Comparison of ENCODE assay signal across 8 cellular contexts in the genomic region with DNA sequence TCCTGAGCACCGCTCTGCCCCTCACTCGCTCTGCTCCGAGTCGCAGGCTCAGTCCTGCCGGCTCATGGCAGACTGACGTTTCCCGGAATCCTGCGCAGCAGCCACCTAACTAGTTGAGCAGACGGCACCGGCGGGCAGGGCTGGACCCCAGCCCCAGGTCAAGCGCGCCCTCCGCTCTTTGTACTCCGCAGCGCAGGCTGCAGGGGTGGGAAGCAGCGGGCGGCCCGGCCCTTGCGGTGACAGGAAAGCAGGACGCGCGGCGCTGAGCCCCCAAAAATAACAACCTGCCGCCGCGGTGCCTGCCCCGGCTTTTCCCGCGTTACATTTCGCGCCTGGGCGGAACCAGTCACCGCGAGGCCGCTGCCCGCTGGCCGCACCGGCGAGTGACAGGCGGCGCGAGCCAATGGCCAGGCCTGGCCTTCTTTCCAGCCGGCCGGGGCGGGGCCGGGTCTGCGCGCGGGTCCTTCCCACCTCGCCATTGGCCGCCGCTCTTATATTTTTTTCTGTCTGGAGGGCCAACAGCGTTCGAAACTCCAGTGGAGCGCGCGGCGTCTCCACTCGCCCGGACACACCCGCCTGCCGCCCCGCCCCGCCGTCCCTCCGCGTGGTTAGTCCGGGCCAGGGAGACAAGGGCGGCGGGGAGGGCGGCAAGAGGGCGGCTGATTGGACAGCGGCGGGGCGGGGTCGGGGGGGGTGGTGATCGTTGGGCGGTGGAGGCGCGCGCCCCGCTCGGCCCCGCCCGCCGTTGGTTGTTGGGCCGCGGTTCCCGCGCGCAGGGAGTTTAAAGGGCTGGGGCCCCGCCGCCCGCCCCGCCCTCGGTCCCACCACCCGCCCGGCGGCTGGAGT. TPM values are rescaled to one million over a fixed set of nuclear protein-coding genes. Genes with fewer than 3 reads are reported as not detected.
DNase-seq lines count a peak whose midpoint lies in the region; ATAC-seq and TF ChIP-seq lines count a peak whose summit lies in the region.

A gene (minus strand): TSS at position 297 of the 846 bp plus-strand sequence. CDS start 338 bp downstream, outside the sequence.

- H3K9me3 ChIP-seq in Loucy (ENCODE audit: insufficient read depth, low read depth, low read length) (no peaks in the 10 kb centered on the region), RWPE2 (ENCODE audit: severe bottlenecking) (no peaks in the 10 kb centered on the region)

- H3K4me3 Mint-ChIP-seq in activated T-helper 2 cell treated with anti-CD3 and anti-CD28 coated beads, Interferon-gamma antibody, Interleukin-2, Interleukin-4, amounts not matched to agents 10 μg/mL and 5 μg/mL and 100 μg/mL, durations not matched to agents 14 hours and 24 hours and 36 hours (ENCODE audit: low read depth): peak within 1 kb of the TSS; percentile 89
- peak within 1 kb of the TSS; percentile 90 to 94 (median 92) for H3K4me3 Mint-ChIP-seq in nephron

- H3F3A ChIP-seq in Loucy (ENCODE audit: low read depth): peaks cover 18% of the 10 kb centered on the region

- peaks cover 40% of the 10 kb centered on the region for H3K79me2 ChIP-seq in Loucy (ENCODE audit: insufficient read depth, low read length)

- DNase-seq in ELR (ENCODE audit: low read depth) (peak; percentile 97), H7 (peak; percentile 94), RWPE2 (ENCODE audit: low spot score) (peak; percentile 99), fibroblast of mammary gland (ENCODE audit: low read depth) (peak; percentile 94)
- peak; percentile 95 for DNase-seq in activated T-helper 2 cell treated with anti-CD3 and anti-CD28 coated beads, Interferon-gamma antibody, Interleukin-2, Interleukin-4, amounts not matched to agents 10 μg/mL and 5 μg/mL and 100 μg/mL, durations not matched to agents 14 hours and 24 hours and 36 hours (ENCODE audit: low spot score)
- peak; percentile 95 for DNase-seq in stimulated activated naive CD8-positive, alpha-beta T cell treated with anti-CD3 and anti-CD28 coated beads, Interleukin-15, Interleukin-2, amounts not matched to agents 100 U/mL and 50 U/mL, for 24 hours

- H3K27me3 ChIP-seq in H7 (ENCODE audit: control insufficient read depth, insufficient read depth, low read length) (no peaks in the 10 kb centered on the region), Loucy (ENCODE audit: insufficient read depth, low read length, poor library complexity, severe bottlenecking) (peaks cover 4% of the 10 kb centered on the region), RWPE2 (ENCODE audit: insufficient read depth, poor library complexity, severe bottlenecking) (no peaks in the 10 kb centered on the region)

- intact Hi-C loops in activated T-helper 2 cell treated with anti-CD3 and anti-CD28 coated beads, Interferon-gamma antibody, Interleukin-2, Interleukin-4, amounts not matched to agents 10 μg/mL and 5 μg/mL and 100 μg/mL, durations not matched to agents 14 hours and 24 hours and 36 hours (cut with micrococcal nuclease): loop anchor here (1.0 to 10.0 kb wide), 8 partner anchors 31 to 1217 kb away; a partner anchor contains a TSS

- H3K4me1 ChIP-seq in Loucy (ENCODE audit: insufficient read depth, low read length, poor library complexity, severe bottlenecking) (peaks cover 49% of the 10 kb centered on the region), RWPE2 (ENCODE audit: insufficient read depth, poor library complexity, severe bottlenecking) (peaks cover 19% of the 10 kb centered on the region)

- H3K4me1 Mint-ChIP-seq in activated T-helper 2 cell treated with anti-CD3 and anti-CD28 coated beads, Interferon-gamma antibody, Interleukin-2, Interleukin-4, amounts not matched to agents 10 μg/mL and 5 μg/mL and 100 μg/mL, durations not matched to agents 14 hours and 24 hours and 36 hours (ENCODE audit: low read depth): peaks cover 30% of the 10 kb centered on the region
- peaks cover 36% of the 10 kb centered on the region for H3K4me1 Mint-ChIP-seq in nephron

- H3K4me2 ChIP-seq in Loucy (ENCODE audit: low read depth, low read length, poor library complexity, severe bottlenecking): peak within 1 kb of the TSS; percentile 93

- H3K4me3 ChIP-seq in H7 (ENCODE audit: insufficient read depth, low read depth, low read length) (peak within 1 kb of the TSS; percentile 94), Loucy (ENCODE audit: low read length, poor library complexity, severe bottlenecking) (peak within 1 kb of the TSS; percentile 98), RWPE2 (ENCODE audit: severe bottlenecking) (peak within 1 kb of the TSS; percentile 79), fibroblast of mammary gland (ENCODE audit: control insufficient read depth, low read depth, low read length) (peak within 1 kb of the TSS; percentile 93)

- no peaks in the 10 kb centered on the region for H3K36me3 ChIP-seq in H7 (replicated peaks; ENCODE audit: control insufficient read depth, insufficient read depth, low read length)
- no peaks in the 10 kb centered on the region for H3K36me3 ChIP-seq in Loucy (ENCODE audit: insufficient read depth, low read length)
- H3K36me3 ChIP-seq in RWPE2 (ENCODE audit: low read depth): peaks cover 16% of the 10 kb centered on the region

- peaks cover 35% of the 10 kb centered on the region for H4K20me1 ChIP-seq in Loucy (ENCODE audit: insufficient read depth, low read length, poor library complexity, severe bottlenecking)

- H3K9me3 Mint-ChIP-seq in activated T-helper 2 cell treated with anti-CD3 and anti-CD28 coated beads, Interferon-gamma antibody, Interleukin-2, Interleukin-4, amounts not matched to agents 10 μg/mL and 5 μg/mL and 100 μg/mL, durations not matched to agents 14 hours and 24 hours and 36 hours: no peaks in the 10 kb centered on the region
- H3K9me3 Mint-ChIP-seq in nephron: no peaks in the 10 kb centered on the region

- ATAC-seq in RWPE2 (ENCODE audit: low read depth): peak; percentile 78
- ATAC-seq in stimulated activated naive CD8-positive, alpha-beta T cell treated with anti-CD3 and anti-CD28 coated beads, Interleukin-15, Interleukin-2, amounts not matched to agents 100 U/mL and 50 U/mL, for 24 hours: peak; percentile 85

- no peaks in the 10 kb centered on the region for H3K9me2 ChIP-seq in Loucy (replicated peaks; ENCODE audit: low read depth, low read length)

- TF ChIP-seq CTCF in Loucy (conservative IDR thresholded peaks at IDR 0.05; ENCODE audit: low read length): no peak
- no peak for TF ChIP-seq CTCF in RWPE2 (IDR thresholded peaks at IDR 0.05; ENCODE audit: poor library complexity, severe bottlenecking)
- TF ChIP-seq CTCF in fibroblast of mammary gland (conservative IDR thresholded peaks at IDR 0.05; ENCODE audit: control insufficient read depth, insufficient read depth, low read depth, low read length): no peak
- TF ChIP-seq CTCF in nephron (IDR thresholded peaks at IDR 0.05; ENCODE audit: unreplicated experiment in 3 of 3): no peak

- peak within 1 kb of the TSS; percentile 91 for H3K27ac Mint-ChIP-seq in activated T-helper 2 cell treated with anti-CD3 and anti-CD28 coated beads, Interferon-gamma antibody, Interleukin-2, Interleukin-4, amounts not matched to agents 10 μg/mL and 5 μg/mL and 100 μg/mL, durations not matched to agents 14 hours and 24 hours and 36 hours
- peak within 1 kb of the TSS; percentile 84 to 95 (median 93) for H3K27ac Mint-ChIP-seq in nephron

- H3K36me3 Mint-ChIP-seq in activated T-helper 2 cell treated with anti-CD3 and anti-CD28 coated beads, Interferon-gamma antibody, Interleukin-2, Interleukin-4, amounts not matched to agents 10 μg/mL and 5 μg/mL and 100 μg/mL, durations not matched to agents 14 hours and 24 hours and 36 hours (ENCODE audit: low read depth): peaks cover 20% of the 10 kb centered on the region
- H3K36me3 Mint-ChIP-seq in nephron (ENCODE audit: low read depth): no peaks in the 10 kb centered on the region

- peak within 1 kb of the TSS; percentile 91 for H3K27ac ChIP-seq in RWPE2 (ENCODE audit: poor library complexity, severe bottlenecking)

- H3K9ac ChIP-seq in Loucy (ENCODE audit: low read depth, low read length, poor library complexity, severe bottlenecking): peak within 1 kb of the TSS; percentile 96

- H2AFZ ChIP-seq in Loucy (ENCODE audit: low read length): peak within 1 kb of the TSS; percentile 96

- H3K27me3 Mint-ChIP-seq in activated T-helper 2 cell treated with anti-CD3 and anti-CD28 coated beads, Interferon-gamma antibody, Interleukin-2, Interleukin-4, amounts not matched to agents 10 μg/mL and 5 μg/mL and 100 μg/mL, durations not matched to agents 14 hours and 24 hours and 36 hours (ENCODE audit: low read depth): no peaks in the 10 kb centered on the region
- H3K27me3 Mint-ChIP-seq in nephron (ENCODE audit: low read depth): no peaks in the 10 kb centered on the region

RNA-seq across cellular contexts. Expression of the gene that starts here (rescaled TPM):
- 10.0 and 12.3 TPM in 2 replicates for total RNA-seq in H7 (2014; rRNA removed; shearing (Covaris generic))
- 19.5 and 19.6 TPM in 2 replicates for total RNA-seq in activated T-helper 2 cell treated with anti-CD3 and anti-CD28 coated beads, Interferon-gamma antibody, Interleukin-2, Interleukin-4, amounts not matched to agents 10 μg/mL and 5 μg/mL and 100 μg/mL, durations not matched to agents 14 hours and 24 hours and 36 hours

Comparison
In these comparisons a context has a peak if more than half of its experiments do, and no peak if none do; other contexts are left out.
1. Peak in every context shown above with its lines: DNase-seq, ATAC-seq, H3K4me3 ChIP-seq and H3K27ac ChIP-seq.